Comparison of ENCODE assay signal across 25 cellular contexts in the genomic region with DNA sequence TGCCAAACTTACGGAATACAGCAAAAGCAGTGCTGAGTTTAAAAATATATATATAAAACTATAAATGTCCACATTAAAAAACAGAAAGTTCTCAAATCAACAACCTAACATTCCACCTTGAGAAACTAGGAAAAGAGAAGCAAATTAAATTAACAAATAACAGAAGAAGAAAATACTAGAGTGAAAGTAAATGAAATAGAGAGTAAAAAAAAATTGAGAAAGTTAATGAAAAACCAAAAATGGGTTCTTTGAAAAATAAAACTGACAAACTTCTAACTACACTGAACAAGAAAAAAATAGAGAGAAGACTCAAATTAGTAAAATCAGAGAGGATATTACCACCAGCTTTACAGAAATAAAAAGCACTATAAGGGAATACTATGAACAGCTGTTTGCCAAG.
"Had no signal": no experiment of that assay in that cellular context is flagged by ENCODE, and none has a peak within 500 bp of the region (broad histone marks: within the 10 kb centered on the region; RNA-seq: fewer than 3 reads in every experiment).

No MANE protein-coding gene starts in this region.

- DNase-seq: dermis blood vessel endothelial cell; dorsolateral prefrontal cortex; effector CD4-positive, alpha-beta T cell; effector memory CD4-positive, alpha-beta T cell; erythroblast; esophagus squamous epithelium; foreskin fibroblast; foreskin melanocyte; heart left ventricle; hypothalamus; immature natural killer cell; left cardiac atrium; left lung; left ventricle myocardium superior; lower lobe of right lung; mesenchymal stem cell; mucosa of descending colon; naive B cell had no signal

- H3K4me3 ChIP-seq: coronary artery, dorsolateral prefrontal cortex, esophagus squamous epithelium, gastroesophageal sphincter, heart left ventricle, hepatocyte, left lung, lower lobe of right lung, mucosa of descending colon had no signal

- H3K27ac ChIP-seq: coronary artery, dorsolateral prefrontal cortex, epithelial cell of prostate, esophagus squamous epithelium, gastroesophageal sphincter, heart left ventricle, hepatocyte, left lung, lower lobe of right lung had no signal

- FAIRE-seq: colon, keratinocyte had no signal

- H3K36me3 ChIP-seq: esophagus squamous epithelium, gastroesophageal sphincter, heart left ventricle, left lung, lower lobe of right lung had no signal

- H3K4me2 ChIP-seq: hepatocyte had no signal

- H3K4me1 ChIP-seq: esophagus squamous epithelium, gastroesophageal sphincter, heart left ventricle, left lung, lower lobe of right lung had no signal

- H3K27me3 ChIP-seq: dorsolateral prefrontal cortex, hepatocyte, left lung had no signal

- ATAC-seq: esophagus mucosa, gastroesophageal sphincter, heart left ventricle, left cardiac atrium, left lung, left ventricle myocardium superior, lower lobe of right lung, mucosa of descending colon had no signal
